20 cellular contexts compared by ENCODE assay signal in genomic region chr5:159202151-159202550, GRCh38. TPM values are rescaled to one million over a fixed set of nuclear protein-coding genes. Genes with fewer than 3 reads are reported as not detected.
DNase-seq lines count a peak whose midpoint lies in the region; ATAC-seq and TF ChIP-seq lines count a peak whose summit lies in the region.
"Had no signal": no experiment of that assay in that cellular context is flagged by ENCODE, and none has a peak within 500 bp of the region (broad histone marks: within the 10 kb centered on the region; RNA-seq: fewer than 3 reads in every experiment).

No MANE protein-coding gene starts in this region.

- peaks cover 45% of the 10 kb centered on the region for H4K20me1 ChIP-seq in IMR-90 (ENCODE audit: insufficient read depth, low read length)

- H3K18ac ChIP-seq in IMR-90 (ENCODE audit: low read depth, low read length), result no peak overlapping the region; the same call in 1 of the 2 replicates

- CTCF ChIA-PET in MCF 10A (lab: Yijun Ruan, JAX) (interaction anchor here (0.5 to 1.5 kb wide), 5 partner anchors 10 to 1389 kb away, joined by 3 to 7 read pairs (median 5); no protein-coding TSS in a partner anchor), IMR-90 (lab: Yijun Ruan, JAX) (no interaction called here)
- CTCF ChIA-PET in naive thymus-derived CD4-positive, alpha-beta T cell (lab: Charles Lee), result interaction anchor here (0.6 to 1.6 kb wide), 4 partner anchors 12 to 64 kb away, joined by 3 read pairs; no protein-coding TSS in a partner anchor

- no peak overlapping the region for H3K9ac ChIP-seq in IMR-90 (ENCODE audit: low read depth, low read length)
- H3K9ac ChIP-seq: BLaER1 treated with 17β-estradiol and CSF1 and Interleukin-3, amounts not matched to agents 10 nM and 100 nM had no signal

- no peak overlapping the region for H2BK120ac ChIP-seq in IMR-90 (ENCODE audit: low read depth, low read length)

- no peak overlapping the region; the same call in 1 of the 2 replicates for H3K23ac ChIP-seq in IMR-90 (ENCODE audit: low read depth, low read length)

- peaks cover 0 to 9% of the 10 kb centered on the region in 2 donors for H3K4me1 ChIP-seq in breast epithelium
- peaks cover 12% of the 10 kb centered on the region for H3K4me1 ChIP-seq in IMR-90 (ENCODE audit: control insufficient read depth, insufficient read depth, low read length)
- peaks cover 45 to 64% of the 10 kb centered on the region in 2 donors for H3K4me1 ChIP-seq in naive thymus-derived CD4-positive, alpha-beta T cell (ENCODE audit: control insufficient read depth in 2 of 2, insufficient read depth in 2 of 2, low read length in 2 of 2)

- H3K9me3 Mint-ChIP-seq in MCF 10A (ENCODE audit: unreplicated experiment), result no peaks in the 10 kb centered on the region
- H3K9me3 Mint-ChIP-seq in naive thymus-derived CD4-positive, alpha-beta T cell, result peaks cover 0 to 4% (median 0%) of the 10 kb centered on the region in 11 donors
- H3K9me3 Mint-ChIP-seq: H9, IgD-negative memory B cell had no signal

- POLR2A ChIA-PET in MCF 10A (lab: Yijun Ruan, JAX), result interaction anchor here (0.8 to 13.7 kb wide), 11 partner anchors 8 to 80 kb away, joined by 3 to 650 read pairs (median 5); partner anchors contain the start of gene UBLCP1
- POLR2A ChIA-PET in IMR-90 (lab: Charles Lee; ENCODE audit: unreplicated experiment), result no interaction called here
- POLR2A ChIA-PET in naive thymus-derived CD4-positive, alpha-beta T cell (lab: Charles Lee), result interaction anchor here (0.7 kb wide), 1 partner anchor 72 kb away, joined by 3 read pairs; no protein-coding TSS in a partner anchor

- H2BK20ac ChIP-seq in IMR-90 (ENCODE audit: low read depth, low read length), result no peak overlapping the region

- H3K27ac ChIP-seq in breast epithelium (no peak overlapping the region), IMR-90 (ENCODE audit: insufficient read depth, low read length) (no peak overlapping the region)
- H3K27ac ChIP-seq in naive thymus-derived CD4-positive, alpha-beta T cell (ENCODE audit: low read depth, low read length), result no peak overlapping the region
- H3K27ac ChIP-seq: BLaER1 treated with 17β-estradiol and CSF1 and Interleukin-3, amounts not matched to agents 10 nM and 100 nM; HL-60 had no signal

- no peaks in the 10 kb centered on the region for H3K27me3 ChIP-seq in breast epithelium
- H3K27me3 ChIP-seq in IMR-90 (ENCODE audit: control insufficient read depth, insufficient read depth, low read length), result no peaks in the 10 kb centered on the region
- H3K27me3 ChIP-seq in naive thymus-derived CD4-positive, alpha-beta T cell (ENCODE audit: control insufficient read depth in 2 of 2, insufficient read depth in 2 of 2, low read length in 2 of 2), result no peaks in the 10 kb centered on the region
- H3K27me3 ChIP-seq: BLaER1 treated with 17β-estradiol and CSF1 and Interleukin-3, amounts not matched to agents 10 nM and 100 nM had no signal

- H4K5ac ChIP-seq in IMR-90 (ENCODE audit: low read depth, low read length), result peak overlapping the region; percentile 29; the same call in 1 of the 2 replicates

- DNase-seq in MCF 10A (ENCODE audit: unreplicated experiment) (no peak), breast epithelium (ENCODE audit: low spot score in 2 of 2) (no peak), IMR-90 (no peak), astrocyte of the cerebellum (ENCODE audit: low read depth) (peak; percentile 61), NCI-H2196 treated with DMSO at 0.1 percent for 48 hours (lab: John Stamatoyannopoulos, UW; ENCODE audit: unreplicated experiment) (no peak), lower leg skin (ENCODE audit: low spot score in 2 of 2) (no peak)
- DNase-seq in naive thymus-derived CD4-positive, alpha-beta T cell, result no peak
- DNase-seq: DMS 273 treated with DMSO at 0.1 percent for 48 hours, DND-41, H9, Kasumi-1, NCI-H1105, NCI-H2081 treated with DMSO at 0.1 percent for 48 hours, NCI-H510A, NCI-H748 treated with DMSO at 0.1 percent for 48 hours had no signal

- no peak overlapping the region for H3K14ac ChIP-seq in IMR-90 (replicated peaks; ENCODE audit: low read depth, low read length)

- in situ Hi-C loops in IMR-90 (cut with MboI; ENCODE audit: low sequenced_read_pairs), result no loop called here
- in situ Hi-C loops in astrocyte of the cerebellum (cut with HindIII; ENCODE audit: low sequenced_read_pairs), result no loop called here

- no peak overlapping the region for H3K56ac ChIP-seq in IMR-90 (ENCODE audit: extremely low read depth, insufficient read depth, low read length)

- TF ChIP-seq POLR2A in breast epithelium (IDR thresholded peaks at IDR 0.05) (no peak), IMR-90 (IDR thresholded peaks at IDR 0.05; ENCODE audit: low read depth, low read length) (no peak), lower leg skin (IDR thresholded peaks at IDR 0.05) (no peak)

- dilution Hi-C loops in IMR-90 (cut with HindIII; ENCODE audit: low sequenced_read_pairs, unreplicated experiment), result no loop called here

- H2BK15ac ChIP-seq in IMR-90 (ENCODE audit: low read depth, low read length), result no peak overlapping the region

- H3K4me3 Mint-ChIP-seq in MCF 10A (ENCODE audit: unreplicated experiment), result peak overlapping the region; percentile 97
- peak overlapping the region in 6 of 10 donors; percentile 12 to 85 (median 49) for H3K4me3 Mint-ChIP-seq in naive thymus-derived CD4-positive, alpha-beta T cell
- H3K4me3 Mint-ChIP-seq: H9, IgD-negative memory B cell had no signal

- H3K4ac ChIP-seq in IMR-90 (ENCODE audit: low read depth, low read length), result no peak overlapping the region

- H3K4me2 ChIP-seq in IMR-90 (ENCODE audit: low read depth, low read length), result peak overlapping the region; percentile 44; the same call in 1 of the 2 replicates

- no peak overlapping the region for H2AK5ac ChIP-seq in IMR-90 (ENCODE audit: low read depth, low read length)

- no peak overlapping the region for H2AK9ac ChIP-seq in IMR-90 (replicated peaks; ENCODE audit: low read depth, low read length, poor library complexity)

- H3K9me3 ChIP-seq in breast epithelium (no peaks in the 10 kb centered on the region), IMR-90 (ENCODE audit: control insufficient read depth, insufficient read depth, low read length) (no peaks in the 10 kb centered on the region)
- H3K9me3 ChIP-seq in naive thymus-derived CD4-positive, alpha-beta T cell (ENCODE audit: control insufficient read depth in 2 of 3, low read length in 3 of 3), result no peaks in the 10 kb centered on the region

- peaks cover 5 to 25% of the 10 kb centered on the region in 2 experiments; a peak in 2 of 4 replicates for H3K79me1 ChIP-seq in IMR-90 (ENCODE audit: low read depth in 1 of 2, low read length in 2 of 2)

- H4K91ac ChIP-seq in IMR-90 (ENCODE audit: insufficient read depth, low read depth, low read length), result no peak overlapping the region

- H3K4me3 ChIP-seq in breast epithelium (no peak overlapping the region), IMR-90 (ENCODE audit: insufficient read depth, low read depth, low read length) (no peak overlapping the region), astrocyte of the cerebellum (ENCODE audit: low read depth, low read length) (no peak overlapping the region), lower leg skin (ENCODE audit: low read depth, poor library complexity, severe bottlenecking) (no peak overlapping the region)
- no peak overlapping the region for H3K4me3 ChIP-seq in naive thymus-derived CD4-positive, alpha-beta T cell (ENCODE audit: low read length)
- H3K4me3 ChIP-seq: BLaER1 treated with 17β-estradiol and CSF1 and Interleukin-3, amounts not matched to agents 10 nM and 100 nM had no signal

- no TSS peak for BruUV-seq in MCF 10A (replicated peaks; lab: Mats Ljungman, UMichigan)
- no TSS peak for BruUV-seq in IMR-90 (replicated peaks; lab: Mats Ljungman, UMichigan)

- H3K4me1 Mint-ChIP-seq in MCF 10A (ENCODE audit: insufficient read depth, unreplicated experiment), result peaks cover 54% of the 10 kb centered on the region
- peaks cover 58 to 93% (median 83%) of the 10 kb centered on the region in 7 donors for H3K4me1 Mint-ChIP-seq in naive thymus-derived CD4-positive, alpha-beta T cell

- H4K8ac ChIP-seq in IMR-90 (ENCODE audit: low read depth in 2 of 2, low read length in 2 of 2), result no peak overlapping the region; a peak in 1 of 4 replicates

- no peaks in the 10 kb centered on the region for H3K27me3 Mint-ChIP-seq in MCF 10A (ENCODE audit: insufficient read depth, unreplicated experiment)
- H3K27me3 Mint-ChIP-seq in naive thymus-derived CD4-positive, alpha-beta T cell, result no peaks in the 10 kb centered on the region

- ATAC-seq in IMR-90 (ENCODE audit: low read depth), result no peak
- ATAC-seq in naive thymus-derived CD4-positive, alpha-beta T cell, result no peak
- ATAC-seq in HG03025 (IDR thresholded peaks at IDR 0.05; ENCODE audit: low FRiP score, unreplicated experiment), result no peak
- ATAC-seq: Right ventricle myocardium inferior had no signal

- H3K9me1 ChIP-seq in IMR-90 (ENCODE audit: insufficient read depth, low read length), result peaks cover 5% of the 10 kb centered on the region; the same call in 1 of the 2 replicates

- no peak for TF ChIP-seq RAD21 in IMR-90 (IDR thresholded peaks at IDR 0.05; ENCODE audit: low read length)

- WGBS in IMR-90 (ENCODE audit: extremely low coverage in 2 of 2, insufficient read length in 1 of 2), 2 experiments, result no CpG with 5 or more reads among the region's 4 CpGs
- 59 to 63% methylated on average over 4 of the region's 4 CpGs for WGBS in lower leg skin, 2 donors

- H3K36me3 ChIP-seq in breast epithelium (no peaks in the 10 kb centered on the region), IMR-90 (ENCODE audit: control insufficient read depth, insufficient read depth, low read length) (peaks cover 23% of the 10 kb centered on the region)
- H3K36me3 ChIP-seq in naive thymus-derived CD4-positive, alpha-beta T cell (ENCODE audit: control insufficient read depth in 2 of 3, insufficient read depth in 3 of 3, low read length in 3 of 3), result peaks cover 0 to 3% (median 0%) of the 10 kb centered on the region in 3 experiments

- no peak for TF ChIP-seq CTCF in MCF 10A (IDR thresholded peaks at IDR 0.05; ENCODE audit: unreplicated experiment)
- TF ChIP-seq CTCF in breast epithelium (IDR thresholded peaks at IDR 0.05), result no peak
- no peak for TF ChIP-seq CTCF in IMR-90 (conservative IDR thresholded peaks at IDR 0.05; ENCODE audit: low read depth, low read length)
- no peak for TF ChIP-seq CTCF in astrocyte of the cerebellum (IDR thresholded peaks at IDR 0.05; ENCODE audit: low read depth, low read length, missing control alignments)
- no peak for TF ChIP-seq CTCF in lower leg skin (IDR thresholded peaks at IDR 0.05)

- peak overlapping the region; percentile 99 for H3K27ac Mint-ChIP-seq in MCF 10A (ENCODE audit: low read depth, unreplicated experiment)
- peak overlapping the region in 6 of 9 donors; percentile 36 to 97 (median 76) for H3K27ac Mint-ChIP-seq in naive thymus-derived CD4-positive, alpha-beta T cell
- H3K27ac Mint-ChIP-seq: H9, IgD-negative memory B cell had no signal

- H3K36me3 Mint-ChIP-seq in MCF 10A (ENCODE audit: insufficient read depth, unreplicated experiment), result peaks cover 92% of the 10 kb centered on the region
- H3K36me3 Mint-ChIP-seq in naive thymus-derived CD4-positive, alpha-beta T cell, result peaks cover under 1 to 24% (median 9%) of the 10 kb centered on the region in 5 donors

- peak overlapping the region; percentile 42 for H2BK5ac ChIP-seq in IMR-90 (ENCODE audit: low read depth, low read length, poor library complexity, severe bottlenecking)

- no peak overlapping the region for H2AFZ ChIP-seq in IMR-90 (replicated peaks; ENCODE audit: low read length, poor library complexity)

- intact Hi-C loops in MCF 10A (cut with micrococcal nuclease), result no loop called here
- intact Hi-C loops in breast epithelium (cut with DNase I; ENCODE audit: low total_unique reads), result no loop called here
- intact Hi-C loops in IMR-90 (cut with micrococcal nuclease), result loop anchor here (10.0 kb wide), 1 partner anchor 773 kb away; no protein-coding TSS in a partner anchor
- intact Hi-C loops in naive thymus-derived CD4-positive, alpha-beta T cell (cut with micrococcal nuclease), result loop anchor here in 1 of 2 donors (10.0 kb wide), 1 partner anchor 1937 kb away; the partner anchor contains the start of gene CYFIP2
- intact Hi-C loops in lower leg skin (cut with DNase I; ENCODE audit: low total_unique reads), result no loop called here

RNA-seq across cellular contexts. Expression of gene RNF145, which starts 7.2 kb away (rescaled TPM):
- total RNA-seq in MCF 10A (2022), result 122 and 157 TPM in 2 replicates
- 10 to 100 TPM; 40.5 to 68.2 (median 41.3) TPM for total RNA-seq in breast epithelium
- total RNA-seq in IMR-90 (2012; rRNA removed), result 50.0 and 68.0 TPM in 2 replicates
- 44.9 and 57.0 TPM in 2 replicates for polyA plus RNA-seq in IMR-90 (2012; rRNA removed)
- 14.3 and 27.2 TPM in 2 replicates for polyA plus RNA-seq in IMR-90 (2012; cell fraction: cytosol; rRNA removed)
- 8.4 and 77.6 TPM in 2 replicates for polyA plus RNA-seq in IMR-90 (2012; cell fraction: nucleus; rRNA removed; ENCODE audit: low replicate concordance)
- total RNA-seq in naive thymus-derived CD4-positive, alpha-beta T cell, result 100 to 1,000 TPM in 1 of 5 experiments, 10 to 100 TPM in 4; 51.8 to 142 (median 70.6) TPM
- 10 to 100 TPM; 10.8 to 12.6 TPM for polyA plus RNA-seq in naive thymus-derived CD4-positive, alpha-beta T cell
- total RNA-seq in lower leg skin, result 10 to 100 TPM; 32.8 to 57.0 (median 43.9) TPM
